ENCODE assay signal across 2 cellular contexts in genomic region chr3:25495726-25496125, GRCh38.
TF ChIP-seq lines count a peak whose summit lies in the region.

No MANE protein-coding gene starts in this region.

TF ChIP-seq in SK-N-SH, 30 proteins besides CTCF, POLR2A, EP300 and RAD21 (continued from another document):
- TF ChIP-seq PBX3 (IDR thresholded peaks at IDR 0.05) (no peak), FOXJ3 (CRISPR knock-in tag; IDR thresholded peaks at IDR 0.05) (no peak), FOXM1 (IDR thresholded peaks at IDR 0.05; ENCODE audit: low read depth) (no peak), RXRA (IDR thresholded peaks at IDR 0.05; ENCODE audit: borderline replicate concordance, low read depth) (no peak), MEF2A (IDR thresholded peaks at IDR 0.05; ENCODE audit: borderline replicate concordance, low read depth) (no peak), YY1 (IDR thresholded peaks at IDR 0.05; ENCODE audit: low read depth) (no peak), ELF1 (IDR thresholded peaks at IDR 0.05) (no peak), GABPA (IDR thresholded peaks at IDR 0.05; ENCODE audit: low read depth) (no peak), RFX5 (IDR thresholded peaks at IDR 0.05; ENCODE audit: low read length) (no peak), REST (IDR thresholded peaks at IDR 0.05; ENCODE audit: low read depth, low read length) (no peak), USF1 (IDR thresholded peaks at IDR 0.05; ENCODE audit: borderline replicate concordance, low read depth) (no peak), TEAD4 (IDR thresholded peaks at IDR 0.05; ENCODE audit: borderline replicate concordance, insufficient read depth) (no peak)

TF ChIP-seq in SK-N-SH treated with all-trans-retinoic acid at 6 μM for 48 hours, 23 proteins besides CTCF, POLR2A, EP300 and RAD21 (continued from another document):
- no peak for TF ChIP-seq TSHZ2 (CRISPR knock-in tag; IDR thresholded peaks at IDR 0.05)
- no peak for TF ChIP-seq POU6F1 (CRISPR knock-in tag; IDR thresholded peaks at IDR 0.05; ENCODE audit: borderline replicate concordance, low read depth)
- no peak for TF ChIP-seq ESRRG (CRISPR knock-in tag; IDR thresholded peaks at IDR 0.05)
- no peak for TF ChIP-seq PPARA (CRISPR knock-in tag; IDR thresholded peaks at IDR 0.05; ENCODE audit: borderline replicate concordance)
- no peak for TF ChIP-seq BACH2 (CRISPR knock-in tag; IDR thresholded peaks at IDR 0.05; ENCODE audit: borderline replicate concordance)
- TF ChIP-seq TCF4 (CRISPR knock-in tag; IDR thresholded peaks at IDR 0.05; ENCODE audit: borderline replicate concordance), result no peak
- no peak for TF ChIP-seq ZNF8 (CRISPR knock-in tag; IDR thresholded peaks at IDR 0.05)
- no peak for TF ChIP-seq GLIS3 (CRISPR knock-in tag; IDR thresholded peaks at IDR 0.05)
- no peak for TF ChIP-seq RARB (CRISPR knock-in tag; IDR thresholded peaks at IDR 0.05)
- no peak for TF ChIP-seq ARNTL (CRISPR knock-in tag; IDR thresholded peaks at IDR 0.05; ENCODE audit: borderline replicate concordance, low read depth)
- no peak for TF ChIP-seq ZNF70 (CRISPR knock-in tag; IDR thresholded peaks at IDR 0.05)
- TF ChIP-seq ZNF565 (CRISPR knock-in tag; conservative IDR thresholded peaks at IDR 0.05; ENCODE audit: low read depth), result no peak
